ENCODE assay signal across 28 cellular contexts in genomic region chr7:151657173-151657572, GRCh38.
"Had no signal": no experiment of that assay in that cellular context is flagged by ENCODE, and none has a peak within 500 bp of the region (broad histone marks: within the 10 kb centered on the region; RNA-seq: fewer than 3 reads in every experiment).

No MANE protein-coding gene starts in this region.

- H3K4me1 Mint-ChIP-seq: activated CD4-positive, alpha-beta T cell treated with anti-CD3 and anti-CD28 coated beads, Interleukin-2, amount 10 ng/mL, durations not matched to agents 7 days and 5 days; activated CD8-positive, alpha-beta memory T cell treated with anti-CD3 and anti-CD28 coated beads, Interleukin-2, amount 10 ng/mL, durations not matched to agents 7 days and 5 days; activated naive CD8-positive, alpha-beta T cell treated with anti-CD3 and anti-CD28 coated beads, Interleukin-2, amount 50 U/mL, for 24 hours; T-cell had no signal

- H3K27me3 ChIP-seq: body of pancreas, foreskin keratinocyte, spleen, upper lobe of right lung had no signal

- H3K4me3 ChIP-seq: body of pancreas, lower lobe of right lung, spleen, upper lobe of right lung had no signal

- H3K27ac ChIP-seq: body of pancreas, foreskin keratinocyte, lower lobe of right lung, spleen, upper lobe of right lung, WERI-Rb-1 had no signal

- DNase-seq: activated CD4-positive, alpha-beta T cell treated with anti-CD3 and anti-CD28 coated beads, Interleukin-2, amount 10 ng/mL, durations not matched to agents 7 days and 5 days; activated CD4-positive, CD25-positive, alpha-beta regulatory T cell treated with anti-CD3 and anti-CD28 coated beads, Interleukin-2, amount 50 U/mL, for 72 hours; activated CD8-positive, alpha-beta memory T cell treated with anti-CD3 and anti-CD28 coated beads, Interleukin-2, amount 10 ng/mL, durations not matched to agents 7 days and 5 days; activated CD8-positive, alpha-beta T cell treated with anti-CD3 and anti-CD28 coated beads for 36 hours; activated gamma-delta T cell; activated naive CD4-positive, alpha-beta T cell treated with anti-CD3 and anti-CD28 coated beads, Interleukin-2, amount 50 U/mL, for 16 hours; activated naive CD8-positive, alpha-beta T cell treated with anti-CD3 and anti-CD28 coated beads, Interleukin-2, amount 50 U/mL, for 24 hours; activated T-cell treated with anti-CD3 and anti-CD28 coated beads for 4 hours; body of pancreas; caudate nucleus; dermis blood vessel endothelial cell; effector CD8-positive, alpha-beta T cell; foreskin keratinocyte; glutamatergic neuron; hypothalamus; lower lobe of right lung; naive B cell; occipital lobe; spleen; stimulated activated CD4-positive, alpha-beta T cell treated with anti-CD3 and anti-CD28 coated beads, Interleukin-4, amount 100 ng/mL, for 1 hour; stimulated activated naive CD4-positive, alpha-beta T cell treated with Interleukin-2 at 50 U/mL for 16 hours; T-cell; upper lobe of right lung; WERI-Rb-1 had no signal

- H3K27me3 Mint-ChIP-seq: activated CD4-positive, alpha-beta T cell treated with anti-CD3 and anti-CD28 coated beads, Interleukin-2, amount 10 ng/mL, durations not matched to agents 7 days and 5 days; activated CD8-positive, alpha-beta memory T cell treated with anti-CD3 and anti-CD28 coated beads, Interleukin-2, amount 10 ng/mL, durations not matched to agents 7 days and 5 days; activated CD8-positive, alpha-beta T cell treated with anti-CD3 and anti-CD28 coated beads for 36 hours; activated naive CD8-positive, alpha-beta T cell treated with anti-CD3 and anti-CD28 coated beads, Interleukin-2, amount 50 U/mL, for 24 hours; naive B cell; T-cell had no signal

- H3K36me3 ChIP-seq: lower lobe of right lung, upper lobe of right lung, WERI-Rb-1 had no signal

- H3K27ac Mint-ChIP-seq: activated CD4-positive, alpha-beta T cell treated with anti-CD3 and anti-CD28 coated beads, Interleukin-2, amount 10 ng/mL, durations not matched to agents 7 days and 5 days; activated CD8-positive, alpha-beta memory T cell treated with anti-CD3 and anti-CD28 coated beads, Interleukin-2, amount 10 ng/mL, durations not matched to agents 7 days and 5 days; activated CD8-positive, alpha-beta T cell treated with anti-CD3 and anti-CD28 coated beads for 36 hours; activated naive CD8-positive, alpha-beta T cell treated with anti-CD3 and anti-CD28 coated beads, Interleukin-2, amount 50 U/mL, for 24 hours; activated T-helper 1 cell treated with anti-CD3 and anti-CD28 coated beads, Interleukin-12 subunit alpha, Interleukin-12 subunit beta, Interleukin-2, Interleukin-4 antibody, amounts not matched to agents 30 ng/mL and 10 ng/mL and 1 ng/mL, durations not matched to agents 14 hours and 24 hours and 36 hours; naive B cell; T-cell; T-helper 2 cell treated with Interferon-gamma antibody and Interleukin-4, amounts not matched to agents 5 μg/mL and 100 μg/mL, for 36 hours had no signal

- ATAC-seq: activated CD8-positive, alpha-beta memory T cell treated with anti-CD3 and anti-CD28 coated beads, Interleukin-2, amount 10 ng/mL, durations not matched to agents 7 days and 5 days; activated CD8-positive, alpha-beta T cell treated with anti-CD3 and anti-CD28 coated beads for 36 hours; activated naive CD8-positive, alpha-beta T cell treated with anti-CD3 and anti-CD28 coated beads, Interleukin-2, amount 50 U/mL, for 24 hours; body of pancreas; foreskin keratinocyte; lower lobe of right lung; T-cell; upper lobe of right lung had no signal

- H3K9me3 ChIP-seq: body of pancreas, lower lobe of right lung, spleen, upper lobe of right lung had no signal

- H3K36me3 Mint-ChIP-seq: activated CD8-positive, alpha-beta memory T cell treated with anti-CD3 and anti-CD28 coated beads, Interleukin-2, amount 10 ng/mL, durations not matched to agents 7 days and 5 days; naive B cell had no signal

- FAIRE-seq: islet of Langerhans had no signal

- H3K4me1 ChIP-seq: body of pancreas, foreskin keratinocyte, lower lobe of right lung, spleen, upper lobe of right lung had no signal

- H3K4me3 Mint-ChIP-seq: activated CD4-positive, alpha-beta T cell treated with anti-CD3 and anti-CD28 coated beads, Interleukin-2, amount 10 ng/mL, durations not matched to agents 7 days and 5 days; activated CD8-positive, alpha-beta memory T cell treated with anti-CD3 and anti-CD28 coated beads, Interleukin-2, amount 10 ng/mL, durations not matched to agents 7 days and 5 days; activated CD8-positive, alpha-beta T cell treated with anti-CD3 and anti-CD28 coated beads for 36 hours; activated naive CD8-positive, alpha-beta T cell treated with anti-CD3 and anti-CD28 coated beads, Interleukin-2, amount 50 U/mL, for 24 hours; activated T-helper 1 cell treated with anti-CD3 and anti-CD28 coated beads, Interleukin-12 subunit alpha, Interleukin-12 subunit beta, Interleukin-2, Interleukin-4 antibody, amounts not matched to agents 30 ng/mL and 10 ng/mL and 1 ng/mL, durations not matched to agents 14 hours and 24 hours and 36 hours; naive B cell; neural crest cell; T-cell; T-helper 2 cell treated with Interferon-gamma antibody and Interleukin-4, amounts not matched to agents 5 μg/mL and 100 μg/mL, for 36 hours had no signal

- H3K9me3 Mint-ChIP-seq: activated CD4-positive, alpha-beta T cell treated with anti-CD3 and anti-CD28 coated beads, Interleukin-2, amount 10 ng/mL, durations not matched to agents 7 days and 5 days; activated CD8-positive, alpha-beta T cell treated with anti-CD3 and anti-CD28 coated beads for 36 hours; activated naive CD8-positive, alpha-beta T cell treated with anti-CD3 and anti-CD28 coated beads, Interleukin-2, amount 50 U/mL, for 24 hours; activated T-helper 1 cell treated with anti-CD3 and anti-CD28 coated beads, Interleukin-12 subunit alpha, Interleukin-12 subunit beta, Interleukin-2, Interleukin-4 antibody, amounts not matched to agents 30 ng/mL and 10 ng/mL and 1 ng/mL, durations not matched to agents 14 hours and 24 hours and 36 hours; neural crest cell; T-cell; T-helper 2 cell treated with Interferon-gamma antibody and Interleukin-4, amounts not matched to agents 5 μg/mL and 100 μg/mL, for 36 hours had no signal
